Comparison of ENCODE assay signal across 8 cellular contexts in the genomic region with DNA sequence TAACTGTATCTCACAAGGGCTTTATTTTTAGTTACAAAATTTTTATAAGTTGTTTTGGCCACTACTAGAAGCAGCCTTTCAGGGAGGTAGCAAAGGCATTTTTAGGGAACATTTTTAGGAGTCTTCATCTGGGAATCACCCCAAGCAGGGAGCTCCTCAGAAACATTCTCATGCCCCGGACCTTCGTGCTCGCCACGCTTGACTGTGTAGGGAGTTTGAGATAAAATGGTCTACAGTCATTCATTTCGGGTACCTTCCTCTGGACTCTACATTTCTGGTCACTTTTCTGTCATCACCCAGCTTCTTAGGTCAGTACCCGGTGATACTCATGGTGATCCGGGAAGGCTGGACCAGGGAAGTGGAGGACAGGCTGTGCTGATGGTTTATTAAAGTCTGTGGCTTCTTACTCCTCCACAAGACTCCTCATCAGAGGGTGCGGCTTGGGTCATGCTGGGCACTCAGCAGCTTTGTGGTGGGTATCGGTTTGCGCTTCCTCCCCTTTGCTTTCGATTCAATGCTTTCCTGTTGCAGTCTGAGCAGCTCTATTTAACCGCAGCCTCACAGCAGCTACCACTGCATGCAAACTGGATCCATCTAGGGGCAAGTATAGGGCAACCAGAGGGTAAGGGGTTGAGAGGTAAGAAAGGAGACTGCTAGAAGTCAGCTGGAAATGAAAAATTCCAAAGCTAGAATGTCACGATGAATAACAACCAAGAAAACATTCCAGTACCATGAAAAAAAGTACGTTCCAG. TPM values are rescaled to one million over a fixed set of nuclear protein-coding genes. Genes with fewer than 3 reads are reported as not detected.
A peak's percentile ranks its signal among the peaks of the same experiment; 100 is the strongest.
DNase-seq lines count a peak whose midpoint lies in the region; ATAC-seq and TF ChIP-seq lines count a peak whose summit lies in the region.
"Not testable (repeated sequence)": the region's sequence is repeated elsewhere in the genome, so short reads cannot be mapped to it uniquely, and the experiment has no call there.

No MANE protein-coding gene starts in this region.

- peak; percentile 99 for ATAC-seq in GM21529 (IDR thresholded peaks at IDR 0.05; ENCODE audit: unreplicated experiment)
- ATAC-seq in HG03442 (IDR thresholded peaks at IDR 0.05; ENCODE audit: unreplicated experiment): peak; percentile 98
- ATAC-seq in SK-N-SH treated with all-trans-retinoic acid at 6 μM for 48 hours: peak; percentile 59
- peak; percentile 22 for ATAC-seq in omental fat pad (ENCODE audit: low FRiP score)
- ATAC-seq in stimulated activated memory B cell treated with anti-CD40 and anti-IgM and Interleukin-4, amounts not matched to agents 10 μg/mL and 1 μg/mL and 100 μg/mL, for 72 hours: peak; percentile 100

- H3K9me3 Mint-ChIP-seq in stimulated activated memory B cell treated with anti-CD40 and anti-IgM and Interleukin-4, amounts not matched to agents 10 μg/mL and 1 μg/mL and 100 μg/mL, for 72 hours: not testable (repeated sequence)

- H3K4me3 Mint-ChIP-seq in stimulated activated memory B cell treated with anti-CD40 and anti-IgM and Interleukin-4, amounts not matched to agents 10 μg/mL and 1 μg/mL and 100 μg/mL, for 72 hours: not testable (repeated sequence)

- TF ChIP-seq CTCF in omental fat pad (IDR thresholded peaks at IDR 0.05): not testable (repeated sequence)

- peak overlapping the region; percentile 69 for H3K27ac Mint-ChIP-seq in stimulated activated memory B cell treated with anti-CD40 and anti-IgM and Interleukin-4, amounts not matched to agents 10 μg/mL and 1 μg/mL and 100 μg/mL, for 72 hours

- DNase-seq in GF-D8 (lab: John Stamatoyannopoulos, UW): peak; percentile 33
- DNase-seq in activated T-cell treated with anti-CD3 and anti-CD28 coated beads, Interleukin-2, amount 50 U/mL, for 1 hour: peak; percentile 35
- DNase-seq in fibroblast of gingiva (ENCODE audit: low read depth): peak; percentile 49
- not testable (repeated sequence) for DNase-seq in omental fat pad (ENCODE audit: low spot score)

- not testable (repeated sequence) for H3K27me3 Mint-ChIP-seq in stimulated activated memory B cell treated with anti-CD40 and anti-IgM and Interleukin-4, amounts not matched to agents 10 μg/mL and 1 μg/mL and 100 μg/mL, for 72 hours

- H3K4me1 Mint-ChIP-seq in stimulated activated memory B cell treated with anti-CD40 and anti-IgM and Interleukin-4, amounts not matched to agents 10 μg/mL and 1 μg/mL and 100 μg/mL, for 72 hours: peaks cover 17% of the 10 kb centered on the region

- not testable (repeated sequence) for H3K36me3 Mint-ChIP-seq in stimulated activated memory B cell treated with anti-CD40 and anti-IgM and Interleukin-4, amounts not matched to agents 10 μg/mL and 1 μg/mL and 100 μg/mL, for 72 hours

RNA-seq across cellular contexts. Expression of a gene that starts 33.6 kb away (rescaled TPM):
- 10 to 100 TPM; 29.8 to 37.7 (median 32.6) TPM for total RNA-seq in omental fat pad

Comparison
In these comparisons a context has a peak if more than half of its experiments do, and no peak if none do; other contexts are left out.
1. ATAC-seq: peak in every context shown above with its lines; median percentile 100 in stimulated activated memory B cell treated with anti-CD40 and anti-IgM and Interleukin-4, amounts not matched to agents 10 μg/mL and 1 μg/mL and 100 μg/mL, for 72 hours; 99 in GM21529; 98 in HG03442; 59 in SK-N-SH treated with all-trans-retinoic acid at 6 μM for 48 hours; 22 in omental fat pad.